In genomic region chr2:38751043-38751846, GRCh38 we compare ENCODE assay signal across 1 cellular context.
TF ChIP-seq lines count a peak whose summit lies in the region.

Gene SRSF7, minus strand, starts transcription at chr2:38751361. Its CDS starts 105 bp downstream, at chr2:38751256.

TF ChIP-seq in K562, 482 proteins besides CTCF, POLR2A, EP300 and RAD21 (continued from another document and continues in another):
- peak; percentile 94 for TF ChIP-seq THRB (CRISPR knock-in tag; conservative IDR thresholded peaks at IDR 0.05)
- peak; percentile 99 for TF ChIP-seq PML (IDR thresholded peaks at IDR 0.05; ENCODE audit: low read length)
- TF ChIP-seq CREB3 (tag; conservative IDR thresholded peaks at IDR 0.05; ENCODE audit: low read depth), result no peak
- TF ChIP-seq ATF3 (IDR thresholded peaks at IDR 0.05), result peak; percentile 73
- peak; percentile 98 for TF ChIP-seq ATF3 (CRISPR knock-in tag; conservative IDR thresholded peaks at IDR 0.05)
- TF ChIP-seq CCNT2 (IDR thresholded peaks at IDR 0.05; ENCODE audit: borderline replicate concordance, extremely low read depth, insufficient read length, low read depth, low read length), result peak; percentile 52
- TF ChIP-seq RREB1 (CRISPR knock-in tag; IDR thresholded peaks at IDR 0.05), result 0 out of 2 replicates have a peak, but pooled peaks have one; percentile 45
- peak; percentile 76 for TF ChIP-seq ZNF24 (IDR thresholded peaks at IDR 0.05)
- TF ChIP-seq TCFL5 (CRISPR knock-in tag; conservative IDR thresholded peaks at IDR 0.05), result no peak
- peak; percentile 26; the same call in 1 of the 2 replicates for TF ChIP-seq MTA1 (IDR thresholded peaks at IDR 0.05; ENCODE audit: borderline replicate concordance)
- no peak for TF ChIP-seq IRF9 (tag; IDR thresholded peaks at IDR 0.05)
- TF ChIP-seq SIRT6 (IDR thresholded peaks at IDR 0.05; ENCODE audit: low read depth, low read length), result no peak
- peak; percentile 88 for TF ChIP-seq RB1 (IDR thresholded peaks at IDR 0.05; ENCODE audit: low read depth)
- no peak for TF ChIP-seq CBX2 (IDR thresholded peaks at IDR 0.05; ENCODE audit: insufficient read depth, low read length, poor library complexity, severe bottlenecking)
- TF ChIP-seq NR1H2 (CRISPR knock-in tag; IDR thresholded peaks at IDR 0.05), result peak; percentile 87; the same call in 1 of the 2 replicates
- TF ChIP-seq MIER1 (IDR thresholded peaks at IDR 0.05; ENCODE audit: low read depth), result no peak; the same call in 1 of the 2 replicates
- TF ChIP-seq ZNF77 (CRISPR knock-in tag; IDR thresholded peaks at IDR 0.05), result peak; percentile 28; the same call in 1 of the 2 replicates
- peak; percentile 81 for TF ChIP-seq BMI1 (IDR thresholded peaks at IDR 0.05; ENCODE audit: low read length)
- TF ChIP-seq ZNF639 (CRISPR knock-in tag; conservative IDR thresholded peaks at IDR 0.05 in 1 of 2, IDR thresholded peaks at IDR 0.05 in 1 of 2), result peak in 1 of 2 experiments; percentile 43; a peak in 1 of 4 replicates
- TF ChIP-seq TEAD2 (tag; IDR thresholded peaks at IDR 0.05), result no peak
- TF ChIP-seq NCOA1 (IDR thresholded peaks at IDR 0.05; ENCODE audit: low read depth), result peak; percentile 71; the same call in 1 of the 2 replicates
- TF ChIP-seq TEAD4 (IDR thresholded peaks at IDR 0.05; ENCODE audit: low read length), result peak; percentile 61
- TF ChIP-seq TEAD4 (CRISPR knock-in tag; IDR thresholded peaks at IDR 0.05; ENCODE audit: borderline replicate concordance), result no peak
- no peak; the same call in 1 of the 2 replicates for TF ChIP-seq TSHZ1 (CRISPR knock-in tag; IDR thresholded peaks at IDR 0.05)
- no peak; the same call in 1 of the 2 replicates for TF ChIP-seq THRAP3 (IDR thresholded peaks at IDR 0.05; ENCODE audit: borderline replicate concordance)
- TF ChIP-seq USF2 (CRISPR knock-in tag; IDR thresholded peaks at IDR 0.05), result no peak
- no peak for TF ChIP-seq MED1 (CRISPR knock-in tag; IDR thresholded peaks at IDR 0.05; ENCODE audit: borderline replicate concordance)
- peak; percentile 91 for TF ChIP-seq U2AF1 (optimal IDR thresholded peaks at IDR 0.05; ENCODE audit: low read depth, low read length)
- TF ChIP-seq HDAC8 (tag; IDR thresholded peaks at IDR 0.05), result no peak
- no peak for TF ChIP-seq CTCFL (IDR thresholded peaks at IDR 0.05; ENCODE audit: borderline replicate concordance, insufficient read depth, low read depth, low read length, poor library complexity, severe bottlenecking)
- TF ChIP-seq EGR1 (conservative IDR thresholded peaks at IDR 0.05), result peak; percentile 61
- TF ChIP-seq MBD2 (IDR thresholded peaks at IDR 0.05; ENCODE audit: borderline replicate concordance, low read depth), result peak; percentile 94
- peak; percentile 60 for TF ChIP-seq LEF1 (IDR thresholded peaks at IDR 0.05)
- 0 out of 2 replicates have a peak, but pooled peaks have one; percentile 58 for TF ChIP-seq CEBPB (tag; IDR thresholded peaks at IDR 0.05)
- TF ChIP-seq SNIP1 (IDR thresholded peaks at IDR 0.05; ENCODE audit: low read depth), result peak; percentile 37; the same call in 1 of the 2 replicates
- no peak for TF ChIP-seq STAT5B (CRISPR knock-in tag; IDR thresholded peaks at IDR 0.05)
- TF ChIP-seq ILK (tag; IDR thresholded peaks at IDR 0.05; ENCODE audit: borderline replicate concordance, low read depth), result no peak
- peak; percentile 99 for TF ChIP-seq TAF7 (tag; IDR thresholded peaks at IDR 0.05)
- TF ChIP-seq CREB5 (CRISPR knock-in tag; IDR thresholded peaks at IDR 0.05), result 0 out of 2 replicates have a peak, but pooled peaks have one; percentile 69
- TF ChIP-seq RBM25 (IDR thresholded peaks at IDR 0.05; ENCODE audit: low read depth, low read length, severe bottlenecking), result no peak
